ENCODE assay signal across 23 cellular contexts in the genomic region with DNA sequence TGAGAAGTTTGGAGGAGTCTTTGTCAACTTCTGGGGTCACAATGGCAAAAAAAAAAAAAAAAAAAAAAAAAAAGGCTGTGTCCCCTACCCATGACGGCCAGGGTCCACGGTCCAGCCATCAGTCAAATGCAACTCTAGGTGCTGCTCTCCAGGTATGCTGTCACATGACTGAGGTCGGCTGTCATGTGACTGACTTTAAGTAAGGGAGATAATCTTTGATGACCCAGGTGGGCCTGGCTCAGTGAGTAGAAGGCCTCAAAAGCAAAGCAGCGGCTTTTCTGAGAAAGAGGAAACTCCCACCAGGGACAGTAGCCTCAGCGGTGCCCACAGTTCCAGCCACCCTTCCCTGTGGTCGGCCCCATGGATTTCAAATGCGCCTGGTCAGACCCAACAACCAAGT.
"Had no signal": no experiment of that assay in that cellular context is flagged by ENCODE, and none has a peak within 500 bp of the region (broad histone marks: within the 10 kb centered on the region; RNA-seq: fewer than 3 reads in every experiment).

No MANE protein-coding gene starts in this region.

- H3K9me3 ChIP-seq: SJSA1 had no signal

- FAIRE-seq: astrocyte, RCC 7860, TTC549 had no signal

- H3K27ac ChIP-seq: SJSA1 had no signal

- H3K27me3 ChIP-seq: SJSA1 had no signal

- H3K36me3 ChIP-seq: SJSA1 had no signal

- H3K4me1 ChIP-seq: SJSA1 had no signal

- ATAC-seq: activated T-cell treated with anti-CD3 and anti-CD28 coated beads, Interleukin-2, amount 50 U/mL, for 4 hours; PC-3; T-helper 17 cell had no signal

- DNase-seq: activated CD4-positive, alpha-beta memory T cell treated with anti-CD3 and anti-CD28 coated beads for 36 hours; activated CD4-positive, alpha-beta T cell treated with anti-CD3 and anti-CD28 coated beads, Interleukin-2, amount 10 ng/mL, durations not matched to agents 7 days and 5 days; activated CD4-positive, CD25-positive, alpha-beta regulatory T cell; activated CD8-positive, alpha-beta memory T cell treated with anti-CD3 and anti-CD28 coated beads for 24 hours; activated effector memory CD4-positive, alpha-beta T cell treated with anti-CD3 and anti-CD28 coated beads, Interleukin-2, amount 50 U/mL, for 16 hours; activated naive CD4-positive, alpha-beta T cell treated with anti-CD3 and anti-CD28 coated beads for 36 hours; activated T-cell treated with anti-CD3 and anti-CD28 coated beads, Interleukin-2, amount 50 U/mL, for 4 hours; amygdala; KG1; NCI-H1105 treated with DMSO at 0.1 percent for 48 hours; NCI-H1436 treated with DMSO at 0.1 percent for 48 hours; NCI-H187; NCI-H2081; NCI-H446; NCI-H524; PC-3; SHP77; T-helper 17 cell; T1000 had no signal

- H3K4me3 ChIP-seq: SJSA1 had no signal
